In the genomic region with DNA sequence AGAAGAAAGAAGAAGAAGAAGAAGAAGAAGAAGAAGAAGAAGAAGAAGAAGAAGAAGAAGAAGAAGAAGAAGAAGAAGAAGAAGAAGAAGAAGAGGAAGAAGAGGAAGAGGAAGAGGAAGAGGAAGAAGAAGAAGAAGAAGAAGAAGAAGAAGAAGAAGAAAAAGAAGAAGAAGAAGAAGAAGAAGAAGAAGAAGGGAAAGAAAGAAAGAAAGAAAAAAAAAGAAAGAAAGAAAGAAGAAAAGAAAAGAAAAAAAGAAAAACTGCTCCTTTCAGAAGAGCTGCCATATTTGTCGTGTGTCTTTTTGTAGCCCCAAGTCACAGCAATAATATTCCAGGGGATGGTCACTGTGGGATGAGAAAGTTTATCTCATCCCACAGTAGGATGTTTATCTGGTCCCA, we compare ENCODE assay signal across 1 cellular context. TPM values are rescaled to one million over a fixed set of nuclear protein-coding genes. Genes with fewer than 3 reads are reported as not detected.
"Had no signal": no experiment of that assay in that cellular context is flagged by ENCODE, and none has a peak within 500 bp of the region (broad histone marks: within the 10 kb centered on the region; RNA-seq: fewer than 3 reads in every experiment).

No MANE protein-coding gene starts in this region.

RNA-seq across cellular contexts. Expression of gene GLT8D2, which starts 28.1 kb away (rescaled TPM):
- total RNA-seq: naive thymus-derived CD8-positive, alpha-beta T cell had no signal
- polyA plus RNA-seq: naive thymus-derived CD8-positive, alpha-beta T cell had no signal
